In the genomic region with DNA sequence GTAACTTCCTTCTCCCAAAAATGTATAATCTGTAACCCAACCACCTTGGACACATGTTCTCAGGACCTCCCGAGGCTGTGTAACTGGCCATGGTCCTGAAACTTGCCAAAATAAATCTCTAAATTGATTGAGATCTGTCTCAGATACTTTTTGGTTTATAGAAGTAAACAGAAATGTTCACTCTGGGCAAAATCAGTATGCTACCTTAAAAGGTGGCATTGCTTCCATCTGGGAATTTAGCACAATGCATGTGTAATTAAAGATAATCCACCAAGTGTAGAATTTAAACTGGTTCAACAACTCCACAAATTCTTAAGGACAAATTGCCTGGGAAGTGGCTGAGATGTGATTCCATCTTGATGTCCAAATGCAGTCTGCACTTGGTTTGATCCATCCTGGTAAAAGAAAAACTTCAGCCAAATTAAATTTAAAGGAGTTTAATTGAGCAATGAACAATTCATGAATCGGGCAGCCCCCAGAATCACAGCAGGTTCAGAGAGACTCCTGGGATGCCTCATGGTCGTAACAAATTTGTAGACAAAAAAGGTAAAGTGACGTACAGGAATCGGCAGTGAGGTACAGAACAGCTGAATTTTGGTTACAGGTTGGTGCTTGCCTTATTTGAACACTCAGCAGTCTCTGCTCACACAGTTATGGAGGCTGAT, we compare ENCODE assay signal across 2 cellular contexts.
TF ChIP-seq lines count a peak whose summit lies in the region.

No MANE protein-coding gene starts in this region.

TF ChIP-seq in HepG2, 621 proteins besides CTCF, POLR2A, EP300 and RAD21:
- TF ChIP-seq, protein P1, sequence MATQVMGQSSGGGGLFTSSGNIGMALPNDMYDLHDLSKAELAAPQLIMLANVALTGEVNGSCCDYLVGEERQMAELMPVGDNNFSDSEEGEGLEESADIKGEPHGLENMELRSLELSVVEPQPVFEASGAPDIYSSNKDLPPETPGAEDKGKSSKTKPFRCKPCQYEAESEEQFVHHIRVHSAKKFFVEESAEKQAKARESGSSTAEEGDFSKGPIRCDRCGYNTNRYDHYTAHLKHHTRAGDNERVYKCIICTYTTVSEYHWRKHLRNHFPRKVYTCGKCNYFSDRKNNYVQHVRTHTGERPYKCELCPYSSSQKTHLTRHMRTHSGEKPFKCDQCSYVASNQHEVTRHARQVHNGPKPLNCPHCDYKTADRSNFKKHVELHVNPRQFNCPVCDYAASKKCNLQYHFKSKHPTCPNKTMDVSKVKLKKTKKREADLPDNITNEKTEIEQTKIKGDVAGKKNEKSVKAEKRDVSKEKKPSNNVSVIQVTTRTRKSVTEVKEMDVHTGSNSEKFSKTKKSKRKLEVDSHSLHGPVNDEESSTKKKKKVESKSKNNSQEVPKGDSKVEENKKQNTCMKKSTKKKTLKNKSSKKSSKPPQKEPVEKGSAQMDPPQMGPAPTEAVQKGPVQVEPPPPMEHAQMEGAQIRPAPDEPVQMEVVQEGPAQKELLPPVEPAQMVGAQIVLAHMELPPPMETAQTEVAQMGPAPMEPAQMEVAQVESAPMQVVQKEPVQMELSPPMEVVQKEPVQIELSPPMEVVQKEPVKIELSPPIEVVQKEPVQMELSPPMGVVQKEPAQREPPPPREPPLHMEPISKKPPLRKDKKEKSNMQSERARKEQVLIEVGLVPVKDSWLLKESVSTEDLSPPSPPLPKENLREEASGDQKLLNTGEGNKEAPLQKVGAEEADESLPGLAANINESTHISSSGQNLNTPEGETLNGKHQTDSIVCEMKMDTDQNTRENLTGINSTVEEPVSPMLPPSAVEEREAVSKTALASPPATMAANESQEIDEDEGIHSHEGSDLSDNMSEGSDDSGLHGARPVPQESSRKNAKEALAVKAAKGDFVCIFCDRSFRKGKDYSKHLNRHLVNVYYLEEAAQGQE (IDR thresholded peaks at IDR 0.05; ENCODE audit: borderline replicate concordance in 1 of 2, low read depth in 1 of 2, low read length in 2 of 2), result peak; percentile 22 to 89
- TF ChIP-seq RAD51 (IDR thresholded peaks at IDR 0.05; ENCODE audit: borderline replicate concordance) (no peak), ZNF790 (CRISPR knock-in tag; IDR thresholded peaks at IDR 0.05; ENCODE audit: borderline replicate concordance) (no peak), MIER2 (CRISPR knock-in tag; IDR thresholded peaks at IDR 0.05) (peak; percentile 91), ZNF546 (CRISPR knock-in tag; conservative IDR thresholded peaks at IDR 0.05) (no peak), HNF1B (CRISPR knock-in tag; IDR thresholded peaks at IDR 0.05) (no peak)
- TF ChIP-seq, protein P2, sequence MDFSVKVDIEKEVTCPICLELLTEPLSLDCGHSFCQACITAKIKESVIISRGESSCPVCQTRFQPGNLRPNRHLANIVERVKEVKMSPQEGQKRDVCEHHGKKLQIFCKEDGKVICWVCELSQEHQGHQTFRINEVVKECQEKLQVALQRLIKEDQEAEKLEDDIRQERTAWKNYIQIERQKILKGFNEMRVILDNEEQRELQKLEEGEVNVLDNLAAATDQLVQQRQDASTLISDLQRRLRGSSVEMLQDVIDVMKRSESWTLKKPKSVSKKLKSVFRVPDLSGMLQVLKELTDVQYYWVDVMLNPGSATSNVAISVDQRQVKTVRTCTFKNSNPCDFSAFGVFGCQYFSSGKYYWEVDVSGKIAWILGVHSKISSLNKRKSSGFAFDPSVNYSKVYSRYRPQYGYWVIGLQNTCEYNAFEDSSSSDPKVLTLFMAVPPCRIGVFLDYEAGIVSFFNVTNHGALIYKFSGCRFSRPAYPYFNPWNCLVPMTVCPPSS (IDR thresholded peaks at IDR 0.05), result no peak
- TF ChIP-seq, protein P3, sequence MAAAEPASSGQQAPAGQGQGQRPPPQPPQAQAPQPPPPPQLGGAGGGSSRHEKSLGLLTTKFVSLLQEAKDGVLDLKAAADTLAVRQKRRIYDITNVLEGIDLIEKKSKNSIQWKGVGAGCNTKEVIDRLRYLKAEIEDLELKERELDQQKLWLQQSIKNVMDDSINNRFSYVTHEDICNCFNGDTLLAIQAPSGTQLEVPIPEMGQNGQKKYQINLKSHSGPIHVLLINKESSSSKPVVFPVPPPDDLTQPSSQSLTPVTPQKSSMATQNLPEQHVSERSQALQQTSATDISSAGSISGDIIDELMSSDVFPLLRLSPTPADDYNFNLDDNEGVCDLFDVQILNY (CRISPR knock-in tag; conservative IDR thresholded peaks at IDR 0.05), result no peak
TF ChIP-seq in HepG2: peak in this region for 2.

TF ChIP-seq in PFSK-1, 5 proteins besides CTCF, POLR2A, EP300 and RAD21 (continued from another document):
- TF ChIP-seq, protein P1 (IDR thresholded peaks at IDR 0.05; ENCODE audit: insufficient read depth in 1 of 2, low read depth in 2 of 2, low read length in 2 of 2), result peak; percentile 48 to 91; a peak in 3 of 4 replicates
TF ChIP-seq in PFSK-1: peak in this region for 1.
